In genomic region chr2:25339791-25340339, GRCh38 we compare ENCODE assay signal across 8 cellular contexts. TPM values are rescaled to one million over a fixed set of nuclear protein-coding genes. Genes with fewer than 3 reads are reported as not detected.
A peak's percentile ranks its signal among the peaks of the same experiment; 100 is the strongest.
DNase-seq lines count a peak whose midpoint lies in the region; ATAC-seq and TF ChIP-seq lines count a peak whose summit lies in the region.

No MANE protein-coding gene starts in this region.

- no peaks in the 10 kb centered on the region for H3K36me3 Mint-ChIP-seq in CD4-positive, CD25-positive, alpha-beta regulatory T cell

- peak overlapping the region; percentile 65 to 94 (median 90) for H3K27ac Mint-ChIP-seq in CD4-positive, CD25-positive, alpha-beta regulatory T cell

- no peak overlapping the region for H2AFZ ChIP-seq in Karpas-422 (ENCODE audit: low read length)

- peaks cover 11% of the 10 kb centered on the region; the same call in 1 of the 2 replicates for H4K20me1 ChIP-seq in Karpas-422 (ENCODE audit: insufficient read depth, low read depth, low read length)

- H3K9me2 ChIP-seq in Karpas-422 (replicated peaks; ENCODE audit: insufficient read depth, low read length), result no peaks in the 10 kb centered on the region

- peak in 5 of 7 experiments; percentile 15 to 39 (median 31) for TF ChIP-seq CTCF in body of pancreas (IDR thresholded peaks at IDR 0.05)
- peak in 2 of 6 experiments; percentile 19 to 31 for TF ChIP-seq CTCF in thyroid gland (IDR thresholded peaks at IDR 0.05)

- no peak for ATAC-seq in CD4-positive, CD25-positive, alpha-beta regulatory T cell (ENCODE audit: low read depth in 2 of 2)
- no peak for ATAC-seq in body of pancreas
- ATAC-seq in left lobe of liver, result peak; percentile 47
- ATAC-seq in HG02610 (IDR thresholded peaks at IDR 0.05; ENCODE audit: unreplicated experiment), result no peak

- no peak overlapping the region for H3K4me2 ChIP-seq in Karpas-422 (ENCODE audit: low read depth, low read length, poor library complexity, severe bottlenecking)

- DNase-seq in CD4-positive, CD25-positive, alpha-beta regulatory T cell, result no peak
- DNase-seq in NCI-H146 treated with DMSO at 0.1 percent for 48 hours (lab: John Stamatoyannopoulos, UW; ENCODE audit: unreplicated experiment) (peak; percentile 23), body of pancreas (peak; percentile 62 to 74 (median 70)), left lobe of liver (ENCODE audit: low spot score) (peak; percentile 67), thyroid gland (peak; percentile 75 to 78), Karpas-422 (no peak), GM19238 (ENCODE audit: insufficient read length, low spot score) (no peak)

- peaks cover 64% of the 10 kb centered on the region for H3K4me1 ChIP-seq in CD4-positive, CD25-positive, alpha-beta regulatory T cell (ENCODE audit: control insufficient read depth, insufficient read depth, low read length, poor library complexity, severe bottlenecking)
- H3K4me1 ChIP-seq in body of pancreas, result peaks cover 48% of the 10 kb centered on the region
- peaks cover 10 to 20% of the 10 kb centered on the region in 2 donors for H3K4me1 ChIP-seq in thyroid gland
- H3K4me1 ChIP-seq in Karpas-422 (ENCODE audit: low read length), result no peaks in the 10 kb centered on the region

- H3K4me1 Mint-ChIP-seq in CD4-positive, CD25-positive, alpha-beta regulatory T cell, result peaks cover 8 to 62% (median 27%) of the 10 kb centered on the region in 4 donors

- no peaks in the 10 kb centered on the region for H3K9me3 ChIP-seq in CD4-positive, CD25-positive, alpha-beta regulatory T cell (ENCODE audit: control insufficient read depth in 2 of 2, low read length in 2 of 2)
- no peaks in the 10 kb centered on the region for H3K9me3 ChIP-seq in body of pancreas
- no peaks in the 10 kb centered on the region for H3K9me3 ChIP-seq in thyroid gland
- no peaks in the 10 kb centered on the region for H3K9me3 ChIP-seq in Karpas-422 (ENCODE audit: low read length)

- H3K27ac ChIP-seq in CD4-positive, CD25-positive, alpha-beta regulatory T cell (ENCODE audit: insufficient read depth, low read length, poor library complexity, severe bottlenecking), result peak overlapping the region; percentile 41
- peak overlapping the region; percentile 32 to 86 (median 74) for H3K27ac ChIP-seq in body of pancreas
- peak overlapping the region; percentile 37 to 76 (median 72) for H3K27ac ChIP-seq in thyroid gland
- H3K27ac ChIP-seq in Karpas-422 (ENCODE audit: low read length), result no peak overlapping the region

- WGBS in body of pancreas, 2 donors, result 32% methylated on average over 25 of the region's 26 CpGs; no CpG with 5 or more reads in 1 of the 2 donors
- WGBS in thyroid gland, 2 donors, result 49 to 55% methylated on average over 14 to 15 of the region's 26 CpGs

- no peak overlapping the region for H3K9ac ChIP-seq in Karpas-422 (ENCODE audit: low read length)

- peaks cover 4% of the 10 kb centered on the region for H3K27me3 Mint-ChIP-seq in CD4-positive, CD25-positive, alpha-beta regulatory T cell

- H3K27me3 ChIP-seq in CD4-positive, CD25-positive, alpha-beta regulatory T cell (ENCODE audit: control insufficient read depth, insufficient read depth, low read length), result no peaks in the 10 kb centered on the region
- H3K27me3 ChIP-seq in body of pancreas (no peaks in the 10 kb centered on the region), thyroid gland (no peaks in the 10 kb centered on the region), Karpas-422 (ENCODE audit: low read length) (no peaks in the 10 kb centered on the region)

- TF ChIP-seq POLR2A in body of pancreas (IDR thresholded peaks at IDR 0.05) (peak in 1 of 3 donors; percentile 33), thyroid gland (IDR thresholded peaks at IDR 0.05) (no peak)

- intact Hi-C loops in body of pancreas (cut with DNase I), result loop anchor here (10.0 kb wide), 1 partner anchor 185 kb away; no protein-coding TSS in a partner anchor
- intact Hi-C loops in thyroid gland (cut with DNase I), result loop anchor here (5.0 to 10.0 kb wide), 2 partner anchors 88 to 185 kb away; no protein-coding TSS in a partner anchor

- peak overlapping the region; percentile 80 to 93 (median 84) for H3K4me3 Mint-ChIP-seq in CD4-positive, CD25-positive, alpha-beta regulatory T cell

- no peaks in the 10 kb centered on the region for H3K79me2 ChIP-seq in Karpas-422 (ENCODE audit: low read length)

- H3K9me3 Mint-ChIP-seq in CD4-positive, CD25-positive, alpha-beta regulatory T cell, result no peaks in the 10 kb centered on the region

- H3K36me3 ChIP-seq in CD4-positive, CD25-positive, alpha-beta regulatory T cell (ENCODE audit: control insufficient read depth, insufficient read depth, low read length), result no peaks in the 10 kb centered on the region
- H3K36me3 ChIP-seq in body of pancreas (replicated peaks in 1 of 2; ENCODE audit: insufficient read depth in 1 of 2, low read depth in 2 of 2) (no peaks in the 10 kb centered on the region), thyroid gland (no peaks in the 10 kb centered on the region), Karpas-422 (ENCODE audit: insufficient read depth, low read length) (no peaks in the 10 kb centered on the region)

- no peak overlapping the region for H3K4me3 ChIP-seq in CD4-positive, CD25-positive, alpha-beta regulatory T cell (ENCODE audit: low read depth, low read length)
- H3K4me3 ChIP-seq in body of pancreas (peak overlapping the region; percentile 20 to 47), thyroid gland (replicated peaks in 1 of 3) (peak overlapping the region in 2 of 3 donors; percentile 51 to 75), Karpas-422 (ENCODE audit: low read length) (no peak overlapping the region)

RNA-seq across cellular contexts. Expression of gene DNMT3A, which starts 1.9 kb away (rescaled TPM):
- 81.0 TPM for total RNA-seq in CD4-positive, CD25-positive, alpha-beta regulatory T cell
- 10 to 100 TPM in 3 of 4 donors, 1 to 10 TPM in 1; 8.1 to 14.4 (median 11.9) TPM for polyA plus RNA-seq in CD4-positive, CD25-positive, alpha-beta regulatory T cell
- 10 to 100 TPM; 18.7 to 27.4 TPM for total RNA-seq in body of pancreas
- 8.3 TPM for total RNA-seq in left lobe of liver
- total RNA-seq in thyroid gland, result 10 to 100 TPM; 17.3 to 40.9 (median 18.8) TPM
- 0.97 and 1.6 TPM in 2 replicates for total RNA-seq in Karpas-422 (2014; rRNA removed; shearing (Covaris generic); ENCODE audit: low replicate concordance)

Comparison
In these comparisons a context has a peak if more than half of its experiments do, and no peak if none do; other contexts are left out.
1. DNase-seq: peak in NCI-H146 treated with DMSO at 0.1 percent for 48 hours (single experiment), body of pancreas (4 of 4), left lobe of liver (single experiment) and thyroid gland (2 of 2); none in CD4-positive, CD25-positive, alpha-beta regulatory T cell (0 of 3), Karpas-422 (single experiment) and GM19238 (single experiment).
2. H3K4me3 ChIP-seq: peak in body of pancreas (2 of 2) and thyroid gland (2 of 3); none in CD4-positive, CD25-positive, alpha-beta regulatory T cell (single experiment) and Karpas-422 (single experiment).